In genomic region chr2:86679036-86679435, GRCh38 we compare ENCODE assay signal across 1 cellular context.
TF ChIP-seq lines count a peak whose summit lies in the region.

No MANE protein-coding gene starts in this region.

TF ChIP-seq in HEK293, 187 proteins besides CTCF, POLR2A, EP300 and RAD21 (continued from another document):
- 0 out of 2 replicates have a peak, but pooled peaks have one; percentile 12 for TF ChIP-seq PRDM10 (tag by site-specific recombination; IDR thresholded peaks at IDR 0.05)
TF ChIP-seq in HEK293: peak in this region for 1.
